Comparison of ENCODE assay signal across 13 cellular contexts in genomic region chr15:35595656-35596055, GRCh38. TPM values are rescaled to one million over a fixed set of nuclear protein-coding genes. Genes with fewer than 3 reads are reported as not detected.
A peak's percentile ranks its signal among the peaks of the same experiment; 100 is the strongest.
DNase-seq lines count a peak whose midpoint lies in the region; ATAC-seq and TF ChIP-seq lines count a peak whose summit lies in the region.
"Had no signal": no experiment of that assay in that cellular context is flagged by ENCODE, and none has a peak within 500 bp of the region (broad histone marks: within the 10 kb centered on the region; RNA-seq: fewer than 3 reads in every experiment).

No MANE protein-coding gene starts in this region.

- no peak for TF ChIP-seq EP300 in neural cell (conservative IDR thresholded peaks at IDR 0.05; ENCODE audit: poor library complexity, severe bottlenecking)

- peaks cover 1% of the 10 kb centered on the region for H3K9me3 ChIP-seq in neural cell (ENCODE audit: low read length)

- H3K4me3 Mint-ChIP-seq in WTC11: no peak overlapping the region
- H3K4me3 Mint-ChIP-seq: CD4-positive, CD25-positive, alpha-beta regulatory T cell had no signal

- H3F3A ChIP-seq in neural cell (ENCODE audit: insufficient read depth, low read length, poor library complexity, severe bottlenecking): no peaks in the 10 kb centered on the region

- no peak for ATAC-seq in WTC11
- no peak for ATAC-seq in HG03045 (IDR thresholded peaks at IDR 0.05; ENCODE audit: unreplicated experiment)
- ATAC-seq: HCT116 had no signal

- no peak overlapping the region for H2AFZ ChIP-seq in neural cell (ENCODE audit: low read depth, low read length)

- POLR2A ChIA-PET in WTC11 (lab: Charles Lee): interaction anchor here (0.5 kb wide), 1 partner anchor 738 kb away, joined by 5 read pairs; no protein-coding TSS in a partner anchor

- H3K79me2 ChIP-seq in neural cell (replicated peaks; ENCODE audit: insufficient read depth, low read length): no peaks in the 10 kb centered on the region

- peak overlapping the region; percentile 50 for H3K27ac ChIP-seq in neural cell (ENCODE audit: low read length)
- H3K27ac ChIP-seq: BLaER1 treated with 17β-estradiol and CSF1 and Interleukin-3, amounts not matched to agents 10 nM and 100 nM had no signal

- no peaks in the 10 kb centered on the region for H3K27me3 ChIP-seq in neural cell (ENCODE audit: insufficient read depth, low read depth, low read length)
- H3K27me3 ChIP-seq: BLaER1 treated with 17β-estradiol and CSF1 and Interleukin-3, amounts not matched to agents 10 nM and 100 nM had no signal

- H3K36me3 ChIP-seq in neural cell (ENCODE audit: insufficient read depth, low read length): no peaks in the 10 kb centered on the region
- H3K36me3 ChIP-seq: BLaER1 treated with 17β-estradiol and CSF1 and Interleukin-3, amounts not matched to agents 10 nM and 100 nM had no signal

- no peaks in the 10 kb centered on the region for H3K4me1 Mint-ChIP-seq in WTC11
- H3K4me1 Mint-ChIP-seq: CD4-positive, CD25-positive, alpha-beta regulatory T cell had no signal

- TF ChIP-seq CTCF in fibroblast of pulmonary artery (IDR thresholded peaks at IDR 0.05; ENCODE audit: low read length, missing control alignments) (no peak), neural cell (IDR thresholded peaks at IDR 0.05; ENCODE audit: poor library complexity, severe bottlenecking) (no peak), WTC11 (IDR thresholded peaks at IDR 0.05) (no peak)

- CTCF ChIA-PET in WTC11 (lab: Charles Lee): no interaction called here

- no peaks in the 10 kb centered on the region for H3K9me2 ChIP-seq in neural cell (ENCODE audit: insufficient read depth, low read length)

- no peak overlapping the region for H3K27ac Mint-ChIP-seq in WTC11
- H3K27ac Mint-ChIP-seq: CD4-positive, CD25-positive, alpha-beta regulatory T cell had no signal

- no peak for TF ChIP-seq RAD21 in neural cell (conservative IDR thresholded peaks at IDR 0.05)

- no peaks in the 10 kb centered on the region for H4K20me1 ChIP-seq in neural cell (ENCODE audit: insufficient read depth)
- H4K20me1 ChIP-seq: BLaER1 treated with 17β-estradiol and CSF1 and Interleukin-3, amounts not matched to agents 10 nM and 100 nM had no signal

- no peaks in the 10 kb centered on the region; the same call in 1 of the 2 replicates for H3K27me3 Mint-ChIP-seq in WTC11 (ENCODE audit: low read depth)

- peak; percentile 24 for DNase-seq in MV-4-11 (lab: John Stamatoyannopoulos, UW)
- DNase-seq in amniotic epithelial cell (ENCODE audit: low read depth): peak; percentile 70
- DNase-seq in fibroblast of pulmonary artery (ENCODE audit: low read depth): peak; percentile 46
- DNase-seq in WTC11 (ENCODE audit: low spot score): no peak
- no peak for DNase-seq in NCI-H526 (lab: John Stamatoyannopoulos, UW)
- DNase-seq: ACHN; Calu3; CD4-positive, CD25-positive, alpha-beta regulatory T cell; DMS 273 treated with DMSO at 0.1 percent for 48 hours had no signal

- H3K4me3 ChIP-seq in fibroblast of pulmonary artery (replicated peaks; ENCODE audit: low read depth, low read length) (no peak overlapping the region), neural cell (ENCODE audit: low read length) (no peak overlapping the region)
- H3K4me3 ChIP-seq: BLaER1 treated with 17β-estradiol and CSF1 and Interleukin-3, amounts not matched to agents 10 nM and 100 nM had no signal

- no peak overlapping the region for H3K9ac ChIP-seq in neural cell (ENCODE audit: low read length)
- H3K9ac ChIP-seq: BLaER1 treated with 17β-estradiol and CSF1 and Interleukin-3, amounts not matched to agents 10 nM and 100 nM had no signal

- H3K4me2 ChIP-seq in neural cell (ENCODE audit: low read length): no peak overlapping the region
- H3K4me2 ChIP-seq: BLaER1 treated with 17β-estradiol and CSF1 and Interleukin-3, amounts not matched to agents 10 nM and 100 nM had no signal

- H3K9me3 Mint-ChIP-seq in WTC11: peaks cover 14% of the 10 kb centered on the region

- H3K36me3 Mint-ChIP-seq in WTC11: peaks cover 5% of the 10 kb centered on the region

TF ChIP-seq in neural cell, 6 proteins besides CTCF, POLR2A, EP300 and RAD21:
- TF ChIP-seq TAF1 (IDR thresholded peaks at IDR 0.05; ENCODE audit: low read depth) (no peak), MXI1 (conservative IDR thresholded peaks at IDR 0.05; ENCODE audit: poor library complexity, severe bottlenecking) (no peak), SMC3 (conservative IDR thresholded peaks at IDR 0.05; ENCODE audit: poor library complexity) (no peak), POLR2AphosphoS5 (IDR thresholded peaks at IDR 0.05) (no peak), EZH2 (IDR thresholded peaks at IDR 0.05; ENCODE audit: borderline replicate concordance, insufficient read depth, low read length, poor library complexity, severe bottlenecking) (no peak), REST (IDR thresholded peaks at IDR 0.05; ENCODE audit: borderline replicate concordance) (no peak)

TF ChIP-seq in WTC11, 78 proteins besides CTCF, POLR2A, EP300 and RAD21:
- TF ChIP-seq HMGXB4 (CRISPR knock-in tag; IDR thresholded peaks at IDR 0.05): no peak
- TF ChIP-seq E2F5 (CRISPR knock-in tag; IDR thresholded peaks at IDR 0.05): no peak
- no peak for TF ChIP-seq GRHL2 (CRISPR knock-in tag; IDR thresholded peaks at IDR 0.05; ENCODE audit: insufficient replicate concordance, severe bottlenecking)

RNA-seq across cellular contexts. Expression of gene DPH6, which starts 49.7 kb away (rescaled TPM):
- polyA plus RNA-seq in neural cell: 3.0 and 6.9 TPM in 2 replicates
- polyA minus RNA-seq in neural cell: 17.9 and 26.8 TPM in 2 replicates
- 30.4 to 32.7 TPM (median 31.7 TPM) in 3 replicates for total RNA-seq in WTC11 (2021)

Comparison
In these comparisons a context has a peak if more than half of its experiments do, and no peak if none do; other contexts are left out.
1. DNase-seq: peak in MV-4-11 (single experiment), amniotic epithelial cell (single experiment) and fibroblast of pulmonary artery (single experiment); none in WTC11 (single experiment) and NCI-H526 (0 of 2).